14 cellular contexts compared by ENCODE assay signal in the genomic region with DNA sequence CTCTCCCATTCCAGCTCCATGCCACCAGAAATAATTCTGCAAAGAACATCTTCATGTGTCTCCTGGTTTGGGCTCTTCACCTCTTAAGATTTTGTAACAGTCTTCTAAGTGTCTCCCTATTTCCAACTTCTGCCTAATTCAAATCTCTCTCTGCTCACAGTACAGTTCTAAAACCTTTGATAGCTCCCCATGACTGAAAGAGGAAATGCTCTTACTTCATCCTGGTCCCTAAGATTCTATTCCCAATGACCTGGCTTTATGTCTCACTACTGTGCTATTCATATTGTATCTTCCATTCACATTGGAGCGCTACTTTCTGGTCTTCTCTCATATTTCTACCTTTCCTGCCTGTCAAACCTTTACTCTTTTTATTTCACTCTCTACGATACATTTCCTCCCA. TPM values are rescaled to one million over a fixed set of nuclear protein-coding genes. Genes with fewer than 3 reads are reported as not detected.
DNase-seq lines count a peak whose midpoint lies in the region; TF ChIP-seq lines count a peak whose summit lies in the region.
"Had no signal": no experiment of that assay in that cellular context is flagged by ENCODE, and none has a peak within 500 bp of the region (broad histone marks: within the 10 kb centered on the region; RNA-seq: fewer than 3 reads in every experiment).

No MANE protein-coding gene starts in this region.

- CTCF ChIA-PET in CD8-positive, alpha-beta memory T cell (lab: Charles Lee) = interaction anchor here (0.7 to 3.2 kb wide), 5 partner anchors 13 to 233 kb away, joined by 3 to 7 read pairs (median 3); a partner anchor contains a TSS
- CTCF ChIA-PET in activated CD4-positive, alpha-beta memory T cell treated with anti-CD3 and anti-CD28 coated beads for 36 hours (lab: Charles Lee) = interaction anchor here (1.3 kb wide), 1 partner anchor 74 kb away, joined by 5 read pairs; no protein-coding TSS in a partner anchor

- H3K36me3 ChIP-seq in CD8-positive, alpha-beta memory T cell (ENCODE audit: insufficient read depth, low read length) = no peaks in the 10 kb centered on the region
- H3K36me3 ChIP-seq: uterus had no signal

- H3K9me3 ChIP-seq in CD8-positive, alpha-beta memory T cell (ENCODE audit: low read length) = no peaks in the 10 kb centered on the region

- peaks cover 44% of the 10 kb centered on the region for H3K4me1 ChIP-seq in CD8-positive, alpha-beta memory T cell (ENCODE audit: insufficient read depth, low read length)
- H3K4me1 ChIP-seq: uterus had no signal

- H3K4me1 Mint-ChIP-seq in CD14-positive monocyte (peaks cover 64% of the 10 kb centered on the region), nephron (peaks cover 25% of the 10 kb centered on the region)
- H3K4me1 Mint-ChIP-seq in CD8-positive, alpha-beta memory T cell = peaks cover 70 to 86% (median 84%) of the 10 kb centered on the region in 3 donors
- peaks cover 43% of the 10 kb centered on the region for H3K4me1 Mint-ChIP-seq in activated CD4-positive, alpha-beta memory T cell treated with anti-CD3 and anti-CD28 coated beads for 36 hours (ENCODE audit: low read depth)

- peaks cover 13 to 20% of the 10 kb centered on the region in 2 donors for H3K36me3 Mint-ChIP-seq in CD14-positive monocyte
- H3K36me3 Mint-ChIP-seq in CD8-positive, alpha-beta memory T cell = peaks cover 6 to 16% (median 14%) of the 10 kb centered on the region in 3 donors
- H3K36me3 Mint-ChIP-seq in activated CD4-positive, alpha-beta memory T cell treated with anti-CD3 and anti-CD28 coated beads for 36 hours = peaks cover 16% of the 10 kb centered on the region
- H3K36me3 Mint-ChIP-seq in nephron (ENCODE audit: low read depth) = peaks cover 11% of the 10 kb centered on the region

- peak overlapping the region; percentile 50 to 99 (median 81) for H3K27ac Mint-ChIP-seq in CD14-positive monocyte
- H3K27ac Mint-ChIP-seq in CD8-positive, alpha-beta memory T cell = peak overlapping the region; percentile 21 to 90 (median 57)
- peak overlapping the region; percentile 38 for H3K27ac Mint-ChIP-seq in activated CD4-positive, alpha-beta memory T cell treated with anti-CD3 and anti-CD28 coated beads for 36 hours
- peak overlapping the region in 2 of 3 experiments; percentile 5 to 17 for H3K27ac Mint-ChIP-seq in nephron

- TF ChIP-seq CTCF in CD14-positive monocyte (IDR thresholded peaks at IDR 0.05) (no peak), nephron (IDR thresholded peaks at IDR 0.05; ENCODE audit: unreplicated experiment in 3 of 3) (no peak)

- H3K9me3 Mint-ChIP-seq in CD14-positive monocyte = peaks cover 8 to 20% (median 13%) of the 10 kb centered on the region in 7 donors
- peaks cover 6 to 15% (median 10%) of the 10 kb centered on the region in 5 donors for H3K9me3 Mint-ChIP-seq in CD8-positive, alpha-beta memory T cell
- H3K9me3 Mint-ChIP-seq in activated CD4-positive, alpha-beta memory T cell treated with anti-CD3 and anti-CD28 coated beads for 36 hours = peaks cover 12% of the 10 kb centered on the region
- peaks cover 11% of the 10 kb centered on the region for H3K9me3 Mint-ChIP-seq in nephron

- no peaks in the 10 kb centered on the region for H3K27me3 ChIP-seq in CD8-positive, alpha-beta memory T cell (ENCODE audit: insufficient read depth, low read length, poor library complexity, severe bottlenecking)
- H3K27me3 ChIP-seq: uterus had no signal

- H3K4me3 Mint-ChIP-seq in CD14-positive monocyte (peak overlapping the region in 1 of 2 donors; percentile 52), nephron (peak overlapping the region; percentile 47 to 63 (median 55))
- peak overlapping the region; percentile 44 to 63 (median 57) for H3K4me3 Mint-ChIP-seq in CD8-positive, alpha-beta memory T cell
- H3K4me3 Mint-ChIP-seq in activated CD4-positive, alpha-beta memory T cell treated with anti-CD3 and anti-CD28 coated beads for 36 hours = peak overlapping the region; percentile 37

- H3K27ac ChIP-seq in CD8-positive, alpha-beta memory T cell (ENCODE audit: low read depth, low read length) = no peak overlapping the region

- POLR2A ChIA-PET in CD8-positive, alpha-beta memory T cell (lab: Charles Lee) = interaction anchor here (0.5 to 3.5 kb wide), 2 partner anchors 76 to 169 kb away, joined by 3 to 28 read pairs; no protein-coding TSS in a partner anchor
- POLR2A ChIA-PET in activated CD4-positive, alpha-beta memory T cell treated with anti-CD3 and anti-CD28 coated beads for 36 hours (lab: Charles Lee) = no interaction called here

- H3K4me3 ChIP-seq in CD8-positive, alpha-beta memory T cell (ENCODE audit: low read length) = no peak overlapping the region

- H3K27me3 Mint-ChIP-seq in CD14-positive monocyte (ENCODE audit: low read depth in 3 of 3) (no peaks in the 10 kb centered on the region), nephron (ENCODE audit: low read depth) (no peaks in the 10 kb centered on the region)
- peaks cover 0 to 2% of the 10 kb centered on the region in 2 donors for H3K27me3 Mint-ChIP-seq in CD8-positive, alpha-beta memory T cell
- H3K27me3 Mint-ChIP-seq in activated CD4-positive, alpha-beta memory T cell treated with anti-CD3 and anti-CD28 coated beads for 36 hours = no peaks in the 10 kb centered on the region

- DNase-seq in CD14-positive monocyte (ENCODE audit: low spot score) (no peak), NK-92 (lab: John Stamatoyannopoulos, UW; ENCODE audit: unreplicated experiment) (no peak), GM19240 (ENCODE audit: insufficient read length, low spot score) (no peak), NCI-H526 (lab: John Stamatoyannopoulos, UW) (no peak)
- DNase-seq in CD8-positive, alpha-beta memory T cell = no peak
- no peak for DNase-seq in activated CD4-positive, alpha-beta memory T cell treated with anti-CD3 and anti-CD28 coated beads for 36 hours
- DNase-seq: amniotic stem cell; erythroblast; GDM1; IMR-90; NCI-H146; stimulated activated CD4-positive, alpha-beta T cell treated with anti-CD3 and anti-CD28 coated beads, Interleukin-1b, Interleukin-23, amount 100 ng/mL, for 48 hours; uterus had no signal

- intact Hi-C loops in CD14-positive monocyte (cut with micrococcal nuclease) = loop anchor here in 1 of 2 donors (5.0 kb wide), 3 partner anchors 40 to 105 kb away; no protein-coding TSS in a partner anchor
- intact Hi-C loops in activated CD4-positive, alpha-beta memory T cell treated with anti-CD3 and anti-CD28 coated beads for 36 hours (cut with micrococcal nuclease) = loop anchor here (5.0 to 10.0 kb wide), 4 partner anchors 300 to 1030 kb away; a partner anchor contains a TSS

RNA-seq across cellular contexts. Expression of a gene that starts 1.6 kb away (rescaled TPM):
- polyA plus RNA-seq in CD14-positive monocyte = 1 to 10 TPM; 7.4 to 7.8 TPM
- total RNA-seq in CD8-positive, alpha-beta memory T cell = 1 to 10 TPM; 2.6 to 3.8 TPM
- polyA plus RNA-seq in CD8-positive, alpha-beta memory T cell = 10.9 TPM
- 1 to 10 TPM; 3.2 to 4.7 TPM for total RNA-seq in activated CD4-positive, alpha-beta memory T cell treated with anti-CD3 and anti-CD28 coated beads for 36 hours

Comparison
In these comparisons a context has a peak if more than half of its experiments do, and no peak if none do; other contexts are left out.
1. H3K27ac Mint-ChIP-seq: peak in every context shown above with its lines; median percentile 81 in CD14-positive monocyte; 57 in CD8-positive, alpha-beta memory T cell; 38 in activated CD4-positive, alpha-beta memory T cell treated with anti-CD3 and anti-CD28 coated beads for 36 hours; 11 in nephron.